ENCODE assay signal across 8 cellular contexts in the genomic region with DNA sequence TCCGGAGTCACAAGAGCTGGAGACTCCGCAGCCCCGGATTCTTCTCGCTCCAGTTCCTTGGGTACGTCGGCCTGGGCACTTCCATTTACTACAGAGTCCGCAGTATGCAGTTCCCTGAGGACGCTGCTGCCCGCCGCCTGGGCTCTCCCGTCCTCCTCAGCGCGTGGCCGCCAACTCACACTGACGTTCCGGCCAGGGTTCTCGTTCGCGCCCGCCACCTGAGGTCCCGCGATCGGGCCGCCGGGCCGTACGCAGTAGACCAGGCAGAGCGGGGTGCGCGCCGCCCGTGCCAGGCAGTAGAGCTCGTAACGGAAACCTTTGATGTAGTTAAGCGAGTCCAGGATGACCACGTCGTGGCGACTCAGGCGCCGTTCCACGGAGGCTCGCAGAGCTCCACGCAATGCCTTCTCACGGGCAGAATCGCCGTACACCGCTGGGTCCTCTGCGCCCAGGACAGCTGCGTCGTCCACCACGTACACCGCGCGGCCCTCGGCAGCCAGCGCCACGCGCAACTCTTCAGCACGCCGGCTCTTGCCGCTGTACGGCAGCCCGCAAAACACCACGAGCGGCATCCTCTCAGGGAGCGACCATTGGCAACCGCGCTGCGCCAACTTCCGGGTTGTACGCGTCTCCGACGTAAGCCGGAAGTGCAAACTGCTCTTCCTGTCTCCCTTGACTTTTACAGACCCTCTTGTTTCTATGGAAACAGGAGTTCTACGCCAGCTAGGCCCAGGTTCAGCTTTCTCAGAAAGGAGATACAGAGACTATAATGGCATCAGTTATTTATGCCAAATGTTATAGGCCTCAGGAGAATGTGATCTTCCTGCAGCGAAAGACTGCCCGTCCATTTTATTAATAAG. TPM values are rescaled to one million over a fixed set of nuclear protein-coding genes. Genes with fewer than 3 reads are reported as not detected.
DNase-seq lines count a peak whose midpoint lies in the region; ATAC-seq and TF ChIP-seq lines count a peak whose summit lies in the region.

A gene with protein sequence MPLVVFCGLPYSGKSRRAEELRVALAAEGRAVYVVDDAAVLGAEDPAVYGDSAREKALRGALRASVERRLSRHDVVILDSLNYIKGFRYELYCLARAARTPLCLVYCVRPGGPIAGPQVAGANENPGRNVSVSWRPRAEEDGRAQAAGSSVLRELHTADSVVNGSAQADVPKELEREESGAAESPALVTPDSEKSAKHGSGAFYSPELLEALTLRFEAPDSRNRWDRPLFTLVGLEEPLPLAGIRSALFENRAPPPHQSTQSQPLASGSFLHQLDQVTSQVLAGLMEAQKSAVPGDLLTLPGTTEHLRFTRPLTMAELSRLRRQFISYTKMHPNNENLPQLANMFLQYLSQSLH (minus strand): TSS at position 621 of the 860 bp plus-strand sequence. CDS start 49 bp downstream, at position 572.

- H3K4me1 Mint-ChIP-seq in IgD-negative memory B cell = peaks cover 27 to 37% (median 30%) of the 10 kb centered on the region in 3 donors

- peak within 1 kb of the TSS; percentile 67 for H3K4me3 ChIP-seq in mucosa of descending colon

- H3K9me3 Mint-ChIP-seq in IgD-negative memory B cell = no peaks in the 10 kb centered on the region

- no peaks in the 10 kb centered on the region for H3K9me3 ChIP-seq in mucosa of descending colon

- peak; percentile 79 for ATAC-seq in GM21576 (IDR thresholded peaks at IDR 0.05; ENCODE audit: unreplicated experiment)
- peak; percentile 92 for ATAC-seq in mucosa of descending colon

- H3K36me3 Mint-ChIP-seq in IgD-negative memory B cell = peaks cover 12% of the 10 kb centered on the region

- intact Hi-C loops in mucosa of descending colon (cut with DNase I, micrococcal nuclease) = no loop called here

- H3K27ac ChIP-seq in epithelial cell of prostate = peak within 1 kb of the TSS; percentile 71

- H3K27me3 Mint-ChIP-seq in IgD-negative memory B cell = no peaks in the 10 kb centered on the region

- TF ChIP-seq CTCF in mucosa of descending colon (IDR thresholded peaks at IDR 0.05) = no peak

- H3K36me3 ChIP-seq in mucosa of descending colon (ENCODE audit: low read depth) = no peaks in the 10 kb centered on the region

- peaks cover 34% of the 10 kb centered on the region for H3K4me1 ChIP-seq in mucosa of descending colon (ENCODE audit: low read depth)

- H3K4me3 Mint-ChIP-seq in IgD-negative memory B cell = peak within 1 kb of the TSS; percentile 94 to 95 (median 95)

- H3K27ac Mint-ChIP-seq in IgD-negative memory B cell = peak within 1 kb of the TSS; percentile 89 to 93 (median 90)

- DNase-seq in DMS114 treated with DMSO at 0.1 percent for 48 hours (lab: John Stamatoyannopoulos, UW; ENCODE audit: unreplicated experiment) (peak; percentile 86), OCI-M1 (lab: John Stamatoyannopoulos, UW) (peak; percentile 93), activated T-cell treated with anti-CD3 and anti-CD28 coated beads for 4 hours (peak; percentile 72), epithelial cell of prostate (ENCODE audit: low read depth, low spot score) (no peak), mucosa of descending colon (peak; percentile 88 to 92 (median 90))
- peak; percentile 74 for DNase-seq in stimulated activated CD8-positive, alpha-beta memory T cell treated with anti-CD3 and anti-CD28 coated beads, Interleukin-4, amount 100 ng/mL, for 24 hours (ENCODE audit: low read depth)

RNA-seq across cellular contexts. Expression of the gene that starts here (rescaled TPM):
- polyA plus RNA-seq in IgD-negative memory B cell = 34.3 TPM
- total RNA-seq in mucosa of descending colon = 1 to 10 TPM; 4.3 to 6.7 (median 5.4) TPM
